In genomic region chr1:186896211-186896610, GRCh38 we compare ENCODE assay signal across 2 cellular contexts.
TF ChIP-seq lines count a peak whose summit lies in the region.

No MANE protein-coding gene starts in this region.

TF ChIP-seq in WTC11, 78 proteins besides CTCF, POLR2A, EP300 and RAD21 (continued from another document):
- TF ChIP-seq ZNF532 (CRISPR knock-in tag; IDR thresholded peaks at IDR 0.05; ENCODE audit: borderline replicate concordance), result no peak
TF ChIP-seq in WTC11: peak in this region for 0.

TF ChIP-seq in SK-N-SH, 30 proteins besides CTCF, POLR2A, EP300 and RAD21 (continued from another document):
- TF ChIP-seq PBX3 (IDR thresholded peaks at IDR 0.05) (no peak), FOSL2 (IDR thresholded peaks at IDR 0.05; ENCODE audit: borderline replicate concordance, low read depth) (no peak), RXRA (IDR thresholded peaks at IDR 0.05; ENCODE audit: borderline replicate concordance, low read depth) (no peak), REST (IDR thresholded peaks at IDR 0.05; ENCODE audit: low read depth, low read length) (no peak), EZH2phosphoT487 (IDR thresholded peaks at IDR 0.05; ENCODE audit: borderline replicate concordance, low read depth) (no peak), GABPA (IDR thresholded peaks at IDR 0.05; ENCODE audit: low read depth) (no peak), IRF3 (IDR thresholded peaks at IDR 0.05; ENCODE audit: low read depth, low read length) (no peak)
- TF ChIP-seq, protein P1, sequence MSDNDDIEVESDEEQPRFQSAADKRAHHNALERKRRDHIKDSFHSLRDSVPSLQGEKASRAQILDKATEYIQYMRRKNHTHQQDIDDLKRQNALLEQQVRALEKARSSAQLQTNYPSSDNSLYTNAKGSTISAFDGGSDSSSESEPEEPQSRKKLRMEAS (IDR thresholded peaks at IDR 0.05; ENCODE audit: low read depth), result no peak
